ENCODE assay signal across 8 cellular contexts in the genomic region with DNA sequence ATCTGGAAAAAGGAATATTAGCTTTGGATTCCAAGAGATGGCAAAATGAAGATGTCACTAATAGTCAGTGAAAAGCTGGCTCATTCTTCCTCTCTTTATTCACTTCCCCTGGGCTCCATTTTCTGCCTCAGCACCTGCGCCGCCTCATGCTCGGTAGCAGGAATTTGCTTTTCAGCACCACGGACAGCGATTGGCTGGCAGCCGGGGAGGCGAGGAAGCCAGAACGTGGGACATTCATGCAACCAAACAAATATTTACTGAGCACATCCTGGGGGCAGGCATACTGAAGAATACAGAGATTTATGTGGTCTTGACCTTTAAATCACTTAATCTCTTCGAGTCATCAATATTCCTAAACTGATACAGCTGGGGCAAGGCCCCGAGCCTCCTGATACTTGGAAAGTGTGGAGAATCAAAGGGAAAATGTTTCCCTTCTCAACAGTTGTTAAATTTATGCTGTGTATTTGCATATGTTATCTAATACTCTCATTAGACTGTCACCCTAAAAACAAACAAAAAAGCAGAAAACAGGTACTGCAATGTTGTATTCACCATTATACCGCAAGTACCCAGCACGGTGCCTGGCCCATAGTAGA. TPM values are rescaled to one million over a fixed set of nuclear protein-coding genes. Genes with fewer than 3 reads are reported as not detected.
DNase-seq lines count a peak whose midpoint lies in the region; ATAC-seq and TF ChIP-seq lines count a peak whose summit lies in the region.

No MANE protein-coding gene starts in this region.

- no peaks in the 10 kb centered on the region for H3K79me2 ChIP-seq in MM.1S (ENCODE audit: low read length)

- DNase-seq in DMS153 treated with DMSO at 0.1 percent for 48 hours (lab: John Stamatoyannopoulos, UW; ENCODE audit: unreplicated experiment) (peak; percentile 18), MM.1S (peak; percentile 70), dorsolateral prefrontal cortex (peak in 8 of 10 donors; percentile 38 to 68 (median 47)), mesenchymal stem cell (peak; percentile 57)
- DNase-seq in activated CD4-positive, alpha-beta T cell treated with anti-CD3 and anti-CD28 coated beads, Interleukin-2, amount 50 U/mL, for 4 hours, result peak; percentile 34
- peak; percentile 10 to 38 for DNase-seq in stimulated activated CD8-positive, alpha-beta memory T cell treated with anti-CD3 and anti-CD28 coated beads, Interleukin-7, amount 100 ng/mL, for 1 hour (ENCODE audit: low read depth in 2 of 2)

- H4K20me1 ChIP-seq in MM.1S (ENCODE audit: insufficient read depth, low read length), result no peaks in the 10 kb centered on the region

- H2BK120ac ChIP-seq in mesenchymal stem cell (ENCODE audit: low read depth, low read length), result no peak overlapping the region

- no peak overlapping the region for H3K14ac ChIP-seq in mesenchymal stem cell (ENCODE audit: low read length in 2 of 2)

- 0 out of 2 replicates have a peak, but pooled peaks cover 4% of the 10 kb centered on the region for H3K27me3 ChIP-seq in MM.1S (replicated peaks; ENCODE audit: insufficient read depth, low read length)
- peaks cover 0 to 7% (median 0%) of the 10 kb centered on the region in 45 donors for H3K27me3 ChIP-seq in dorsolateral prefrontal cortex
- H3K27me3 ChIP-seq in mesenchymal stem cell (ENCODE audit: control insufficient read depth in 1 of 2, insufficient read depth in 1 of 2, low read length in 2 of 2), result peaks cover 28 to 75% of the 10 kb centered on the region in 2 experiments

- ATAC-seq in GM18511 (IDR thresholded peaks at IDR 0.05; ENCODE audit: unreplicated experiment) (no peak), HG03025 (IDR thresholded peaks at IDR 0.05; ENCODE audit: low FRiP score, unreplicated experiment) (no peak)

- no peak overlapping the region for H3K4ac ChIP-seq in mesenchymal stem cell (ENCODE audit: low read depth in 1 of 2, low read length in 2 of 2)

- no peak overlapping the region for H2AK5ac ChIP-seq in mesenchymal stem cell (ENCODE audit: low read length, severe bottlenecking)

- intact Hi-C loops in dorsolateral prefrontal cortex (cut with DNase I), result no loop called here

- no peaks in the 10 kb centered on the region for H3K79me1 ChIP-seq in mesenchymal stem cell (replicated peaks; ENCODE audit: low read length, poor library complexity, severe bottlenecking)

- no peak overlapping the region for H3K18ac ChIP-seq in mesenchymal stem cell (ENCODE audit: low read depth in 1 of 2, low read length in 2 of 2)

- no peaks in the 10 kb centered on the region for H3K36me3 ChIP-seq in MM.1S (replicated peaks; ENCODE audit: insufficient read depth, low read length)
- no peaks in the 10 kb centered on the region for H3K36me3 ChIP-seq in mesenchymal stem cell (ENCODE audit: control insufficient read depth in 1 of 2, insufficient read depth in 2 of 2, low read depth in 1 of 2, low read length in 2 of 2)

- TF ChIP-seq CTCF in MM.1S (IDR thresholded peaks at IDR 0.05; ENCODE audit: low read length), result no peak
- TF ChIP-seq CTCF in dorsolateral prefrontal cortex (IDR thresholded peaks at IDR 0.05 in 54 of 56, conservative IDR thresholded peaks at IDR 0.05 in 2 of 56; ENCODE audit: low read depth in 1 of 56, partially characterized antibody in 56 of 56), result peak in 19 of 56 donors; percentile 3 to 38 (median 19)

- H2BK12ac ChIP-seq in mesenchymal stem cell (ENCODE audit: low read length in 2 of 2), result no peak overlapping the region

- no peak overlapping the region for H3K23ac ChIP-seq in mesenchymal stem cell (ENCODE audit: low read length in 2 of 2)

- H3K4me2 ChIP-seq in MM.1S (ENCODE audit: low read depth, low read length), result no peak overlapping the region
- no peak overlapping the region for H3K4me2 ChIP-seq in mesenchymal stem cell (ENCODE audit: low read length, poor library complexity, severe bottlenecking)

- no peak overlapping the region for H3K27ac ChIP-seq in MM.1S (ENCODE audit: low read length)
- H3K27ac ChIP-seq in dorsolateral prefrontal cortex, result no peak overlapping the region
- no peak overlapping the region for H3K27ac ChIP-seq in mesenchymal stem cell (ENCODE audit: low read length, poor library complexity, severe bottlenecking)

- no peak overlapping the region for H4K91ac ChIP-seq in mesenchymal stem cell (ENCODE audit: low read length)

- H2BK15ac ChIP-seq in mesenchymal stem cell (ENCODE audit: low read depth, poor library complexity, severe bottlenecking), result no peak overlapping the region

- H3K9me3 ChIP-seq in MM.1S (replicated peaks; ENCODE audit: insufficient read depth, low read length), result no peaks in the 10 kb centered on the region
- H3K9me3 ChIP-seq in mesenchymal stem cell (ENCODE audit: control insufficient read depth, low read length), result no peaks in the 10 kb centered on the region

- H3K4me1 ChIP-seq in MM.1S (ENCODE audit: low read length) (no peaks in the 10 kb centered on the region), mesenchymal stem cell (ENCODE audit: control insufficient read depth, insufficient read depth, low read depth, low read length) (no peaks in the 10 kb centered on the region)

- H2AFZ ChIP-seq in MM.1S (ENCODE audit: low read length) (no peak overlapping the region), mesenchymal stem cell (ENCODE audit: low read depth, low read length) (no peak overlapping the region)

- 33% methylated on average over 7 of the region's 12 CpGs for WGBS in mesenchymal stem cell

- no peaks in the 10 kb centered on the region for H3K9me2 ChIP-seq in MM.1S (replicated peaks; ENCODE audit: insufficient read depth, low read length)

- no peak overlapping the region for H2BK5ac ChIP-seq in mesenchymal stem cell (ENCODE audit: low read depth, low read length, poor library complexity, severe bottlenecking)

- H3K9ac ChIP-seq in MM.1S (ENCODE audit: low read length) (no peak overlapping the region), mesenchymal stem cell (ENCODE audit: low read length) (no peak overlapping the region)

- H3K4me3 ChIP-seq in MM.1S (ENCODE audit: low read length), result no peak overlapping the region
- H3K4me3 ChIP-seq in dorsolateral prefrontal cortex, result no peak overlapping the region
- H3K4me3 ChIP-seq in mesenchymal stem cell (ENCODE audit: insufficient read depth in 1 of 2, low read depth in 1 of 2, low read length in 2 of 2), result no peak overlapping the region

- no peak overlapping the region for H4K8ac ChIP-seq in mesenchymal stem cell (ENCODE audit: low read length)

- no peaks in the 10 kb centered on the region for H3F3A ChIP-seq in MM.1S (ENCODE audit: insufficient read depth, low read length)

RNA-seq across cellular contexts. Expression of a gene that starts 12.1 kb away (rescaled TPM):
- total RNA-seq in dorsolateral prefrontal cortex, result 1 to 10 TPM in 118 of 120 experiments, under 1 TPM in 2; 0.67 to 9.6 (median 2.8) TPM
- polyA plus RNA-seq in mesenchymal stem cell (2013, experiment 1 of 2), result not detected
- not detected for polyA plus RNA-seq in mesenchymal stem cell (2013, experiment 2 of 2)

Comparison
In these comparisons a context has a peak if more than half of its experiments do, and no peak if none do; other contexts are left out.
1. DNase-seq: peak in every context shown above with its lines; median percentile 70 in MM.1S; 57 in mesenchymal stem cell; 47 in dorsolateral prefrontal cortex; 34 in activated CD4-positive, alpha-beta T cell treated with anti-CD3 and anti-CD28 coated beads, Interleukin-2, amount 50 U/mL, for 4 hours; 24 in stimulated activated CD8-positive, alpha-beta memory T cell treated with anti-CD3 and anti-CD28 coated beads, Interleukin-7, amount 100 ng/mL, for 1 hour; 18 in DMS153 treated with DMSO at 0.1 percent for 48 hours.